19 cellular contexts compared by ENCODE assay signal in genomic region chrX:36986231-36986630, GRCh38. TPM values are rescaled to one million over a fixed set of nuclear protein-coding genes. Genes with fewer than 3 reads are reported as not detected.
A peak's percentile ranks its signal among the peaks of the same experiment; 100 is the strongest.
DNase-seq lines count a peak whose midpoint lies in the region; ATAC-seq, FAIRE-seq and TF ChIP-seq lines count a peak whose summit lies in the region.
"Had no signal": no experiment of that assay in that cellular context is flagged by ENCODE, and none has a peak within 500 bp of the region (broad histone marks: within the 10 kb centered on the region; RNA-seq: fewer than 3 reads in every experiment).

No MANE protein-coding gene starts in this region.

- H3K14ac ChIP-seq in H1 (ENCODE audit: insufficient read length), result no peak overlapping the region

- H3K4me1 ChIP-seq in SK-N-SH (ENCODE audit: control insufficient read depth in 1 of 2, insufficient read depth in 2 of 2, low read depth in 1 of 2, low read length in 1 of 2) (no peaks in the 10 kb centered on the region), H1 (replicated peaks in 1 of 4; ENCODE audit: control insufficient read depth in 3 of 4, insufficient read depth in 4 of 4, low read length in 3 of 4) (peaks cover 0 to 3% (median under 1%) of the 10 kb centered on the region in 4 experiments; a peak in 2 of 7 replicates), upper lobe of left lung (no peaks in the 10 kb centered on the region)

- no peak overlapping the region for H2BK120ac ChIP-seq in H1 (replicated peaks; ENCODE audit: low read depth, low read length)

- H3K4me3 ChIP-seq in SK-N-SH (ENCODE audit: low read depth in 2 of 2, low read length in 1 of 2) (no peak overlapping the region), H1 (ENCODE audit: extremely low read depth in 1 of 4, insufficient read depth in 2 of 4, low read depth in 3 of 4, low read length in 4 of 4) (peak overlapping the region in 3 of 4 experiments; percentile 12 to 52 (median 34); a peak in 5 of 8 replicates), upper lobe of left lung (peak overlapping the region in 3 of 4 donors; percentile 35 to 41 (median 40))

- no peaks in the 10 kb centered on the region for H3F3A ChIP-seq in SK-N-SH (replicated peaks; ENCODE audit: insufficient read depth)

- no peaks in the 10 kb centered on the region for H3K36me3 ChIP-seq in SK-N-SH (replicated peaks in 1 of 2; ENCODE audit: control insufficient read depth in 1 of 2, insufficient read depth in 2 of 2, low read length in 1 of 2)
- H3K36me3 ChIP-seq in H1 (ENCODE audit: control insufficient read depth in 2 of 4, insufficient read depth in 4 of 4, low read length in 3 of 4), result no peaks in the 10 kb centered on the region
- no peaks in the 10 kb centered on the region for H3K36me3 ChIP-seq in upper lobe of left lung

- H2BK15ac ChIP-seq in H1 (ENCODE audit: low read length), result no peak overlapping the region

- TF ChIP-seq POLR2A in H1 (IDR thresholded peaks at IDR 0.05; ENCODE audit: control extremely low read depth in 1 of 2, low read depth in 2 of 2, low read length in 2 of 2), result no peak
- no peak for TF ChIP-seq POLR2A in upper lobe of left lung (IDR thresholded peaks at IDR 0.05)

- H3K79me2 ChIP-seq in SK-N-SH (ENCODE audit: insufficient read depth), result no peaks in the 10 kb centered on the region
- no peaks in the 10 kb centered on the region for H3K79me2 ChIP-seq in H1 (ENCODE audit: control insufficient read depth in 1 of 2, insufficient read depth in 2 of 2, low read length in 2 of 2)

- H4K8ac ChIP-seq in H1 (ENCODE audit: extremely low read depth, insufficient read depth, low read length), result no peak overlapping the region

- H3K9me3 ChIP-seq in SK-N-SH (no peaks in the 10 kb centered on the region), H1 (ENCODE audit: insufficient read depth in 2 of 2, low read depth in 1 of 2, low read length in 1 of 2) (no peaks in the 10 kb centered on the region), upper lobe of left lung (no peaks in the 10 kb centered on the region), T-helper 17 cell (ENCODE audit: control insufficient read depth, low read length, poor library complexity, severe bottlenecking) (no peaks in the 10 kb centered on the region)

- TF ChIP-seq EP300 in SK-N-SH (IDR thresholded peaks at IDR 0.05; ENCODE audit: borderline replicate concordance in 1 of 2, low read depth in 1 of 2, low read length in 1 of 2) (no peak), H1 (IDR thresholded peaks at IDR 0.05; ENCODE audit: borderline replicate concordance in 1 of 2, low read depth in 2 of 2, low read length in 2 of 2) (no peak), upper lobe of left lung (IDR thresholded peaks at IDR 0.05) (no peak)

- H3K4me3 Mint-ChIP-seq in nephron progenitor cell (peak overlapping the region; percentile 78), T-helper 17 cell (no peak overlapping the region)
- H3K4me3 Mint-ChIP-seq: activated CD4-positive, alpha-beta T cell treated with anti-CD3 and anti-CD28 coated beads for 36 hours; activated T-cell treated with anti-CD3 and anti-CD28 coated beads, Interleukin-2, amount 50 U/mL, for 24 hours; CD4-positive, alpha-beta memory T cell; immature natural killer cell had no signal

- H4K20me1 ChIP-seq in SK-N-SH (ENCODE audit: insufficient read depth), result no peaks in the 10 kb centered on the region
- H4K20me1 ChIP-seq in H1 (replicated peaks in 1 of 2; ENCODE audit: control insufficient read depth in 1 of 2, insufficient read depth in 2 of 2, low read length in 2 of 2), result no peaks in the 10 kb centered on the region

- H3K36me3 Mint-ChIP-seq in nephron progenitor cell (ENCODE audit: low read depth), result no peaks in the 10 kb centered on the region
- H3K36me3 Mint-ChIP-seq in T-helper 17 cell (ENCODE audit: low read depth), result no peaks in the 10 kb centered on the region
- H3K36me3 Mint-ChIP-seq: CD4-positive, alpha-beta memory T cell had no signal

- peak; percentile 5 for DNase-seq in SK-N-SH
- DNase-seq in H1 (ENCODE audit: low read depth in 1 of 2, low spot score in 2 of 2), result no peak
- peak; percentile 34 for DNase-seq in nephron progenitor cell
- DNase-seq in upper lobe of left lung, result peak; percentile 46 to 82
- DNase-seq in T-helper 17 cell, result no peak
- no peak for DNase-seq in GDM1 (lab: John Stamatoyannopoulos, UW)
- DNase-seq: 8988T; activated CD4-positive, alpha-beta T cell treated with anti-CD3 and anti-CD28 coated beads for 36 hours; activated T-cell treated with anti-CD3 and anti-CD28 coated beads, Interleukin-2, amount 50 U/mL, for 24 hours; CD4-positive, alpha-beta memory T cell; effector memory CD4-positive, alpha-beta T cell; immature natural killer cell; NCI-H446 treated with DMSO at 0.1 percent for 48 hours; stimulated activated naive CD4-positive, alpha-beta T cell treated with Interleukin-2 at 50 U/mL for 16 hours had no signal

- no peak overlapping the region for H2AFZ ChIP-seq in SK-N-SH (ENCODE audit: low read depth)
- H2AFZ ChIP-seq in H1 (ENCODE audit: low read length), result no peak overlapping the region

- H3K27ac ChIP-seq in SK-N-SH (ENCODE audit: low read depth in 2 of 2, low read length in 1 of 2), result no peak overlapping the region
- H3K27ac ChIP-seq in H1 (ENCODE audit: low read depth, low read length), result no peak overlapping the region
- H3K27ac ChIP-seq in upper lobe of left lung, result no peak overlapping the region

- WGBS in SK-N-SH (ENCODE audit: low lambda C conversion rate), result no CpG with 5 or more reads among the region's 34 CpGs
- WGBS in H1 (ENCODE audit: extremely low coverage in 1 of 2, insufficient coverage in 1 of 2, insufficient read length in 1 of 2, insufficient replicate concordance in 2 of 2, low coverage in 1 of 2, low lambda C conversion rate in 2 of 2, missing lambda C conversion rate in 1 of 2), 2 experiments, result no CpG with 5 or more reads among the region's 34 CpGs
- 17% methylated on average over 23 of the region's 34 CpGs; no CpG with 5 or more reads in 1 of the 2 donors for whole genome bisulfite sequencing in upper lobe of left lung, 2 donors

- H3K23me2 ChIP-seq in H1 (ENCODE audit: low read depth, low read length), result peaks cover 3% of the 10 kb centered on the region; the same call in 1 of the 2 replicates

- no peak overlapping the region for H3K56ac ChIP-seq in H1 (replicated peaks; ENCODE audit: insufficient read length, low read depth, low read length)

- H3K9ac ChIP-seq in SK-N-SH (no peak overlapping the region), H1 (replicated peaks in 1 of 4; ENCODE audit: extremely low read depth in 1 of 4, low read depth in 3 of 4, low read length in 3 of 4) (no peak overlapping the region)

- CTCF ChIA-PET in SK-N-SH (lab: Yijun Ruan, JAX), result no interaction called here
- CTCF ChIA-PET in H1 (lab: Charles Lee; ENCODE audit: partially characterized antibody), result no interaction called here

- TF ChIP-seq CTCF in SK-N-SH (IDR thresholded peaks at IDR 0.05) (no peak), H1 (IDR thresholded peaks at IDR 0.05; ENCODE audit: control extremely low read depth in 1 of 3, insufficient read depth in 1 of 3, low read depth in 1 of 3, low read length in 3 of 3) (no peak), nephron progenitor cell (IDR thresholded peaks at IDR 0.05) (no peak), upper lobe of left lung (IDR thresholded peaks at IDR 0.05) (no peak)

- H3K9me3 Mint-ChIP-seq in nephron progenitor cell, result peaks cover 19% of the 10 kb centered on the region
- H3K9me3 Mint-ChIP-seq: activated T-cell treated with anti-CD3 and anti-CD28 coated beads, Interleukin-2, amount 50 U/mL, for 24 hours had no signal

- H3K4me1 Mint-ChIP-seq in nephron progenitor cell, result peaks cover 5% of the 10 kb centered on the region
- no peaks in the 10 kb centered on the region for H3K4me1 Mint-ChIP-seq in T-helper 17 cell

- H2BK12ac ChIP-seq in H1 (ENCODE audit: low read depth, low read length), result no peak overlapping the region

- no peak overlapping the region for H2BK20ac ChIP-seq in H1 (ENCODE audit: low read length)

- H2BK5ac ChIP-seq in H1 (ENCODE audit: low read depth, low read length), result no peak overlapping the region

- ATAC-seq in SK-N-SH treated with all-trans-retinoic acid at 6 μM for 48 hours (no peak), upper lobe of left lung (ENCODE audit: low FRiP score in 2 of 2) (peak in 1 of 2 donors; percentile 27), GM18858 (IDR thresholded peaks at IDR 0.05; ENCODE audit: unreplicated experiment) (no peak), T-helper 17 cell (no peak)
- ATAC-seq: Panc1 had no signal

- H3K27ac Mint-ChIP-seq in nephron progenitor cell (no peak overlapping the region), T-helper 17 cell (no peak overlapping the region)
- H3K27ac Mint-ChIP-seq: activated CD4-positive, alpha-beta T cell treated with anti-CD3 and anti-CD28 coated beads for 36 hours; activated T-cell treated with anti-CD3 and anti-CD28 coated beads, Interleukin-2, amount 50 U/mL, for 24 hours; CD4-positive, alpha-beta memory T cell; immature natural killer cell had no signal

- POLR2A ChIA-PET in SK-N-SH (lab: Yijun Ruan, JAX) (no interaction called here), H1 (lab: Charles Lee; ENCODE audit: partially characterized antibody) (no interaction called here)

- peaks cover 39% of the 10 kb centered on the region for H3K27me3 Mint-ChIP-seq in nephron progenitor cell (ENCODE audit: low read depth, poor library complexity)
- H3K27me3 Mint-ChIP-seq in T-helper 17 cell, result no peaks in the 10 kb centered on the region

- no peak overlapping the region for H4K91ac ChIP-seq in H1 (replicated peaks; ENCODE audit: insufficient read length, low read length)

- TF ChIP-seq RAD21 in SK-N-SH (IDR thresholded peaks at IDR 0.05; ENCODE audit: low read length) (no peak), H1 (IDR thresholded peaks at IDR 0.05 in 1 of 2, conservative IDR thresholded peaks at IDR 0.05 in 1 of 2; ENCODE audit: low read depth in 2 of 2, low read length in 2 of 2) (no peak)

- H3K27me3 ChIP-seq in SK-N-SH (ENCODE audit: insufficient read depth) (peaks cover 16% of the 10 kb centered on the region; the same call in 1 of the 2 replicates), H1 (replicated peaks in 1 of 4; ENCODE audit: control insufficient read depth in 3 of 4, extremely low read depth in 1 of 4, insufficient read depth in 3 of 4, low read length in 3 of 4) (peaks cover 0 to 8% (median 4%) of the 10 kb centered on the region in 4 experiments; a peak in 6 of 7 replicates), upper lobe of left lung (no peaks in the 10 kb centered on the region)

- H3K4ac ChIP-seq in H1 (replicated peaks; ENCODE audit: insufficient read length, low read depth, low read length), result no peak overlapping the region

- H4K5ac ChIP-seq in H1 (ENCODE audit: insufficient read length, low read depth, low read length), result no peak overlapping the region

- H3K9me2 ChIP-seq in SK-N-SH, result no peaks in the 10 kb centered on the region

- no peak overlapping the region for H3K18ac ChIP-seq in H1 (ENCODE audit: extremely low read depth, low read length)

- no peak overlapping the region for H3K23ac ChIP-seq in H1 (ENCODE audit: insufficient read length)

- H2AK5ac ChIP-seq in H1 (ENCODE audit: low read depth, low read length), result no peak overlapping the region

- FAIRE-seq in H1 (lab: Jason Lieb, UNC), result peak; percentile 100

- no peaks in the 10 kb centered on the region for H3K79me1 ChIP-seq in H1 (ENCODE audit: low read depth, low read length)

- no peak overlapping the region for H3K4me2 ChIP-seq in SK-N-SH
- H3K4me2 ChIP-seq in H1 (ENCODE audit: insufficient read depth in 1 of 2, low read depth in 2 of 2, low read length in 2 of 2), result peak overlapping the region; percentile 63 to 74

RNA-seq across cellular contexts. Expression of gene FAM47C, which starts 21.9 kb away (rescaled TPM):
- not detected in 2 replicates for polyA plus RNA-seq in SK-N-SH (2012; rRNA removed)
- polyA plus RNA-seq in SK-N-SH (2012; cell fraction: cytosol; rRNA removed), result not detected in 2 replicates
- polyA plus RNA-seq in SK-N-SH (2012; cell fraction: nucleus; rRNA removed), result not detected in 2 replicates
- not detected in 2 replicates for total RNA-seq in H1 (2021; fragmentation: NEBNext Ultra II Directional; extraction: Animal tissue kit (Norgen Biotek cat#: 25700))
- not detected in 2 replicates for polyA plus RNA-seq in H1 (2011; rRNA removed)
- not detected for polyA plus RNA-seq in H1 (2011; cell fraction: cytosol; rRNA removed)
- not detected for polyA plus RNA-seq in H1 (2011; cell fraction: nucleus; rRNA removed)
- not detected in 4 replicates for polyA plus RNA-seq in H1 (2012, experiment 1 of 2)
- not detected for polyA plus RNA-seq in H1 (2012, experiment 2 of 2)
- not detected for polyA plus RNA-seq in H1 (2013, experiment 1 of 2)
- not detected for polyA plus RNA-seq in H1 (2013, experiment 2 of 2)
- polyA minus RNA-seq in H1 (2011; rRNA and poly(A)+ RNA removed), result not detected in 2 replicates
- not detected for polyA minus RNA-seq in H1 (2011; cell fraction: cytosol; rRNA and poly(A)+ RNA removed)
- polyA minus RNA-seq in H1 (2011; cell fraction: nucleus; rRNA and poly(A)+ RNA removed), result not detected
- total RNA-seq in upper lobe of left lung, result not detected
- not detected for total RNA-seq in T-helper 17 cell
- total RNA-seq: activated CD4-positive, alpha-beta T cell treated with anti-CD3 and anti-CD28 coated beads for 36 hours; CD4-positive, alpha-beta memory T cell; right cardiac atrium; T-helper 2 cell treated with Interferon-gamma antibody and Interleukin-4, amounts not matched to agents 100 ng/mL and 5 ng/mL, for 36 hours had no signal
- polyA plus RNA-seq: CD4-positive, alpha-beta memory T cell; immature natural killer cell; right cardiac atrium had no signal

Comparison
In these comparisons a context has a peak if more than half of its experiments do, and no peak if none do; other contexts are left out.
1. DNase-seq: peak in SK-N-SH (single experiment), nephron progenitor cell (single experiment) and upper lobe of left lung (2 of 2); none in H1 (0 of 2), T-helper 17 cell (0 of 3) and GDM1 (single experiment).
2. H3K4me3 ChIP-seq: peak in H1 (3 of 4) and upper lobe of left lung (3 of 4); none in SK-N-SH (0 of 2).